Comparison of ENCODE assay signal across 14 cellular contexts in genomic region chr5:55547792-55548191, GRCh38. TPM values are rescaled to one million over a fixed set of nuclear protein-coding genes. Genes with fewer than 3 reads are reported as not detected.
DNase-seq lines count a peak whose midpoint lies in the region; ATAC-seq and TF ChIP-seq lines count a peak whose summit lies in the region.
"Had no signal": no experiment of that assay in that cellular context is flagged by ENCODE, and none has a peak within 500 bp of the region (broad histone marks: within the 10 kb centered on the region; RNA-seq: fewer than 3 reads in every experiment).

No MANE protein-coding gene starts in this region.

- no peak for TF ChIP-seq CTCF in Caco-2 (IDR thresholded peaks at IDR 0.05; ENCODE audit: insufficient read depth in 1 of 2, low read depth in 1 of 2, low read length in 1 of 2, severe bottlenecking in 1 of 2, unreplicated experiment in 1 of 2)
- TF ChIP-seq CTCF in NB4 (IDR thresholded peaks at IDR 0.05; ENCODE audit: low read depth, low read length): no peak
- TF ChIP-seq CTCF in hepatocyte (IDR thresholded peaks at IDR 0.05; ENCODE audit: poor library complexity): no peak
- TF ChIP-seq CTCF in nephron progenitor cell (IDR thresholded peaks at IDR 0.05): no peak

- H3K27ac ChIP-seq in hepatocyte: peak overlapping the region; percentile 42
- H3K27ac ChIP-seq: BLaER1 treated with 17β-estradiol and CSF1 and Interleukin-3, amounts not matched to agents 10 nM and 100 nM had no signal

- H2AFZ ChIP-seq in hepatocyte: no peak overlapping the region

- H3K9me3 ChIP-seq in Caco-2: no peaks in the 10 kb centered on the region
- no peaks in the 10 kb centered on the region for H3K9me3 ChIP-seq in hepatocyte (ENCODE audit: low read depth)
- H3K9me3 ChIP-seq: BLaER1 treated with 17β-estradiol and CSF1 and Interleukin-3, amounts not matched to agents 10 nM and 100 nM had no signal

- H3K4me1 ChIP-seq in Caco-2 (peaks cover 24% of the 10 kb centered on the region), hepatocyte (ENCODE audit: insufficient read depth) (no peaks in the 10 kb centered on the region)

- H3K36me3 ChIP-seq in Caco-2 (ENCODE audit: control insufficient read depth, insufficient read depth, low read length) (no peaks in the 10 kb centered on the region; the same call in 1 of the 2 replicates), hepatocyte (replicated peaks; ENCODE audit: insufficient read depth, low read depth) (no peaks in the 10 kb centered on the region)
- H3K36me3 ChIP-seq: BLaER1 treated with 17β-estradiol and CSF1 and Interleukin-3, amounts not matched to agents 10 nM and 100 nM had no signal

- BruUV-seq in Caco-2 (replicated peaks; lab: Mats Ljungman, UMichigan): no TSS peak

- ATAC-seq in HG02938 (IDR thresholded peaks at IDR 0.05; ENCODE audit: unreplicated experiment): no peak
- ATAC-seq: CD8-positive, alpha-beta T cell had no signal

- H3K27me3 ChIP-seq in Caco-2 (replicated peaks; ENCODE audit: control insufficient read depth, insufficient read depth, low read length) (no peaks in the 10 kb centered on the region), hepatocyte (no peaks in the 10 kb centered on the region)
- H3K27me3 ChIP-seq: BLaER1 treated with 17β-estradiol and CSF1 and Interleukin-3, amounts not matched to agents 10 nM and 100 nM had no signal

- H3K4me3 ChIP-seq in Caco-2 (ENCODE audit: low read depth, low read length) (peak overlapping the region; percentile 4), NB4 (ENCODE audit: low read depth, low read length) (no peak overlapping the region), hepatocyte (no peak overlapping the region)
- H3K4me3 ChIP-seq: BLaER1 treated with 17β-estradiol and CSF1 and Interleukin-3, amounts not matched to agents 10 nM and 100 nM had no signal

- CTCF ChIA-PET in Caco-2 (lab: Charles Lee): interaction anchor here (1.2 kb wide), 1 partner anchor 144 kb away, joined by 3 read pairs; no protein-coding TSS in a partner anchor

- H3K79me2 ChIP-seq in hepatocyte: no peaks in the 10 kb centered on the region

- no peaks in the 10 kb centered on the region for H3K27me3 Mint-ChIP-seq in Caco-2 (ENCODE audit: insufficient read depth, unreplicated experiment)
- no peaks in the 10 kb centered on the region for H3K27me3 Mint-ChIP-seq in nephron progenitor cell (ENCODE audit: low read depth, poor library complexity)

- H3K4me3 Mint-ChIP-seq in Caco-2 (ENCODE audit: unreplicated experiment) (peak overlapping the region; percentile 47), nephron progenitor cell (no peak overlapping the region)
- H3K4me3 Mint-ChIP-seq: B cell; CD8-positive, alpha-beta T cell had no signal

- POLR2A ChIA-PET in Caco-2 (lab: Charles Lee): interaction anchor here (0.6 to 1.0 kb wide), 2 partner anchors 49 to 240 kb away, joined by 5 read pairs; partner anchors contain the start of gene MTREX

- no peaks in the 10 kb centered on the region for H3K9me2 ChIP-seq in hepatocyte (replicated peaks; ENCODE audit: insufficient read depth)

- H3K9me3 Mint-ChIP-seq in Caco-2 (ENCODE audit: unreplicated experiment) (no peaks in the 10 kb centered on the region), nephron progenitor cell (no peaks in the 10 kb centered on the region)
- H3K9me3 Mint-ChIP-seq: CD8-positive, alpha-beta T cell had no signal

- intact Hi-C loops in Caco-2 (cut with micrococcal nuclease; ENCODE audit: unreplicated experiment): loop anchor here (1.0 kb wide), 1 partner anchor 12 kb away; no protein-coding TSS in a partner anchor

- TF ChIP-seq POLR2A in NB4 (IDR thresholded peaks at IDR 0.05; ENCODE audit: extremely low read depth, insufficient read length): no peak

- no peaks in the 10 kb centered on the region for H3K36me3 Mint-ChIP-seq in Caco-2 (ENCODE audit: insufficient read depth, unreplicated experiment)
- H3K36me3 Mint-ChIP-seq in nephron progenitor cell (ENCODE audit: low read depth): no peaks in the 10 kb centered on the region
- H3K36me3 Mint-ChIP-seq: CD8-positive, alpha-beta T cell had no signal

- H3K4me1 Mint-ChIP-seq in Caco-2 (ENCODE audit: low read depth, unreplicated experiment): peaks cover 18% of the 10 kb centered on the region
- H3K4me1 Mint-ChIP-seq in nephron progenitor cell: peaks cover 5% of the 10 kb centered on the region
- H3K4me1 Mint-ChIP-seq: B cell had no signal

- no peaks in the 10 kb centered on the region for H4K20me1 ChIP-seq in hepatocyte (ENCODE audit: insufficient read depth, poor library complexity, severe bottlenecking)
- H4K20me1 ChIP-seq: BLaER1 treated with 17β-estradiol and CSF1 and Interleukin-3, amounts not matched to agents 10 nM and 100 nM had no signal

- DNase-seq in Caco-2 (peak; percentile 38 to 66), NB4 (ENCODE audit: low read depth) (peak; percentile 13), hepatocyte (ENCODE audit: low spot score) (no peak), nephron progenitor cell (no peak), superior temporal gyrus (ENCODE audit: extremely low spot score) (no peak), ureter (ENCODE audit: low spot score) (no peak)
- no peak for DNase-seq in stimulated activated CD4-positive, alpha-beta T cell treated with anti-CD3 and anti-CD28 coated beads, Interleukin-4, amount 100 ng/mL, for 1 hour
- DNase-seq: 8988T; CD8-positive, alpha-beta T cell; DMS 273 treated with DMSO at 0.1 percent for 48 hours; HCEC 1CT had no signal

- H3K4me2 ChIP-seq in hepatocyte: no peak overlapping the region

- H3K27ac Mint-ChIP-seq in Caco-2 (ENCODE audit: unreplicated experiment) (peak overlapping the region; percentile 76), nephron progenitor cell (peak overlapping the region; percentile 89)
- H3K27ac Mint-ChIP-seq: B cell; CD8-positive, alpha-beta T cell had no signal

- 80% methylated on average over 2 of the region's 2 CpGs for WGBS in hepatocyte (ENCODE audit: low lambda C conversion rate, missing lambda C conversion rate)

RNA-seq across cellular contexts. Expression of gene PLPP1, which starts 13.0 kb away (rescaled TPM):
- total RNA-seq in Caco-2 (2022): 49.4 and 57.9 TPM in 2 replicates
- total RNA-seq in hepatocyte: 75.0 and 84.9 TPM in 2 replicates
- 80.1 and 89.3 TPM in 2 replicates for polyA plus RNA-seq in hepatocyte
- 180 TPM for total RNA-seq in ureter

Comparison
In these comparisons a context has a peak if more than half of its experiments do, and no peak if none do; other contexts are left out.
1. DNase-seq: peak in Caco-2 (2 of 2) and NB4 (single experiment); none in hepatocyte (single experiment), nephron progenitor cell (single experiment), stimulated activated CD4-positive, alpha-beta T cell treated with anti-CD3 and anti-CD28 coated beads, Interleukin-4, amount 100 ng/mL, for 1 hour (single experiment), superior temporal gyrus (single experiment) and ureter (single experiment).